ENCODE assay signal across 8 cellular contexts in the genomic region with DNA sequence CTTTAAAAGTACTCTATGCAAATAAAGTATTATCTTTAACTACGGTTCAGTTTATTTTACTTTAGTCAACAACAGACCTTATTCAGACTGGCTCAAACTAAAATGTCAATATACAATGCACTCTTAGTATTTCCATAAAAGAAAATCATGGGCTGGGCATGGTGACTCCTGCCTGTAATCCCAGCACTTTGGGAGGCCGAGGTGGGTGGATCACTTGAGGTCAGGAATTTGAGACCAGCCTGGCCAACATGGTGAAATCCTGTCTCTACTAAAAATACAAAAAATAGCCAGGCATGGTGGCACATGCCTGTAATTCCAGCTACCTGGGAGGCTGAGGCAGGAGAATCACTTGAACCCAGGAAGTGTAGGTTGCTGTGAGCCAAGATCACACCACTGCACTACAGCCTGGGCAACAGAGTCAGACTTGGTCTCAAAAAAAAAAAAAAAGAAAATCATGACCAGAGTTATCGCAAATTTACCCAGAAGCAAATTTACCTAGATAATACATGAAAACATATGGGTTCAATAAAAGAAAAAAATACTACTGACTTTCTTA. TPM values are rescaled to one million over a fixed set of nuclear protein-coding genes. Genes with fewer than 3 reads are reported as not detected.
DNase-seq lines count a peak whose midpoint lies in the region; ATAC-seq, FAIRE-seq and TF ChIP-seq lines count a peak whose summit lies in the region.
"Not testable (repeated sequence)": the region's sequence is repeated elsewhere in the genome, so short reads cannot be mapped to it uniquely, and the experiment has no call there.

No MANE protein-coding gene starts in this region.

- peak overlapping the region; percentile 88 for H3K9ac ChIP-seq in BLaER1
- not testable (repeated sequence) for H3K9ac ChIP-seq in KMS-11; PC-3 (ENCODE audit: low read length); astrocyte (ENCODE audit: low read length); neural cell (ENCODE audit: low read length)

- not testable (repeated sequence) for H3K9me3 ChIP-seq in BLaER1; PC-3 (ENCODE audit: low read length); astrocyte (ENCODE audit: insufficient read depth, low read depth, low read length); hepatocyte (ENCODE audit: low read depth); neural cell (ENCODE audit: low read length)

- H3F3A ChIP-seq in PC-3 (ENCODE audit: low read length, unreplicated experiment); neural cell (ENCODE audit: insufficient read depth, low read length, poor library complexity, severe bottlenecking): not testable (repeated sequence)

- H3K36me3 Mint-ChIP-seq in activated CD4-positive, alpha-beta T cell treated with anti-CD3 and anti-CD28 coated beads, Interleukin-2, amount 10 ng/mL, durations not matched to agents 7 days and 5 days (ENCODE audit: low read depth): peaks cover 23% of the 10 kb centered on the region
- H3K36me3 Mint-ChIP-seq in astrocyte (ENCODE audit: low read depth, unreplicated experiment) (peaks cover 12% of the 10 kb centered on the region), type B pancreatic cell (peaks cover 26% of the 10 kb centered on the region)

- H3K4me1 ChIP-seq in BLaER1: peaks cover 56% of the 10 kb centered on the region
- H3K4me1 ChIP-seq in KMS-11 (ENCODE audit: low read depth, poor library complexity, severe bottlenecking): peaks cover 16% of the 10 kb centered on the region
- peaks cover 21% of the 10 kb centered on the region for H3K4me1 ChIP-seq in PC-3 (ENCODE audit: insufficient read depth, low read length)
- H3K4me1 ChIP-seq in astrocyte (ENCODE audit: insufficient read depth, low read length): not testable (repeated sequence)
- H3K4me1 ChIP-seq in hepatocyte (ENCODE audit: insufficient read depth): peaks cover 10% of the 10 kb centered on the region

- peak overlapping the region; percentile 93 for H3K4me2 ChIP-seq in BLaER1
- H3K4me2 ChIP-seq in KMS-11: peak overlapping the region; percentile 92; the same call in 1 of the 2 replicates
- H3K4me2 ChIP-seq in PC-3 (ENCODE audit: low read length): peak overlapping the region; percentile 93
- H3K4me2 ChIP-seq in astrocyte (ENCODE audit: low read length); neural cell (ENCODE audit: low read length): not testable (repeated sequence)
- H3K4me2 ChIP-seq in hepatocyte: peak overlapping the region; percentile 81

- peak overlapping the region; percentile 27 for H3K4me3 Mint-ChIP-seq in activated CD4-positive, alpha-beta T cell treated with anti-CD3 and anti-CD28 coated beads, Interleukin-2, amount 10 ng/mL, durations not matched to agents 7 days and 5 days
- peak overlapping the region; percentile 65 for H3K4me3 Mint-ChIP-seq in astrocyte (ENCODE audit: unreplicated experiment)
- H3K4me3 Mint-ChIP-seq in type B pancreatic cell: peak overlapping the region; percentile 96

- not testable (repeated sequence) for ATAC-seq in PC-3

- not testable (repeated sequence) for TF ChIP-seq CTCF in KMS-11 (conservative IDR thresholded peaks at IDR 0.05; ENCODE audit: low read depth, low read length); PC-3 (conservative IDR thresholded peaks at IDR 0.05; ENCODE audit: low read depth, low read length); astrocyte (IDR thresholded peaks at IDR 0.05; ENCODE audit: insufficient read depth, low read depth, low read length); hepatocyte (IDR thresholded peaks at IDR 0.05; ENCODE audit: poor library complexity); neural cell (IDR thresholded peaks at IDR 0.05; ENCODE audit: poor library complexity, severe bottlenecking); type B pancreatic cell (conservative IDR thresholded peaks at IDR 0.05)

- not testable (repeated sequence) for H3K9me3 Mint-ChIP-seq in activated CD4-positive, alpha-beta T cell treated with anti-CD3 and anti-CD28 coated beads, Interleukin-2, amount 10 ng/mL, durations not matched to agents 7 days and 5 days; astrocyte (ENCODE audit: unreplicated experiment); type B pancreatic cell

- not testable (repeated sequence) for H4K20me1 ChIP-seq in BLaER1; KMS-11 (ENCODE audit: insufficient read depth); PC-3 (ENCODE audit: low read length); astrocyte (ENCODE audit: insufficient read depth, low read length); hepatocyte (ENCODE audit: insufficient read depth, poor library complexity, severe bottlenecking); neural cell (ENCODE audit: insufficient read depth)

- not testable (repeated sequence) for H3K9me2 ChIP-seq in PC-3 (replicated peaks; ENCODE audit: low read length); hepatocyte (replicated peaks; ENCODE audit: insufficient read depth); neural cell (ENCODE audit: insufficient read depth, low read length)

- peak overlapping the region; percentile 28; the same call in 1 of the 2 replicates for H3K27ac ChIP-seq in BLaER1
- H3K27ac ChIP-seq in KMS-11; PC-3 (ENCODE audit: low read length); astrocyte (ENCODE audit: low read depth, low read length); hepatocyte; neural cell (ENCODE audit: low read length): not testable (repeated sequence)

- H3K36me3 ChIP-seq in BLaER1 (peaks cover 50% of the 10 kb centered on the region), astrocyte (ENCODE audit: insufficient read depth, low read length) (peaks cover 29% of the 10 kb centered on the region)
- H3K36me3 ChIP-seq in KMS-11 (ENCODE audit: insufficient read depth); PC-3 (ENCODE audit: low read depth, low read length); hepatocyte (replicated peaks; ENCODE audit: insufficient read depth, low read depth); neural cell (ENCODE audit: insufficient read depth, low read length): not testable (repeated sequence)

- not testable (repeated sequence) for BruUV-seq in PC-3 (replicated peaks; lab: Mats Ljungman, UMichigan)

- FAIRE-seq in astrocyte (lab: Jason Lieb, UNC): not testable (repeated sequence)

- H3K4me3 ChIP-seq in BLaER1 (peak overlapping the region; percentile 85), PC-3 (ENCODE audit: low read length) (peak overlapping the region; percentile 90; the same call in 1 of the 2 replicates), neural cell (ENCODE audit: low read length) (peak overlapping the region; percentile 74)
- H3K4me3 ChIP-seq in KMS-11 (IDR thresholded peaks at IDR 0.05; ENCODE audit: insufficient read depth, low read depth, low read length); astrocyte (ENCODE audit: insufficient read depth, low read depth, low read length); hepatocyte: not testable (repeated sequence)

- TF ChIP-seq RAD21 in neural cell (conservative IDR thresholded peaks at IDR 0.05): not testable (repeated sequence)

- not testable (repeated sequence) for TF ChIP-seq EP300 in neural cell (conservative IDR thresholded peaks at IDR 0.05; ENCODE audit: poor library complexity, severe bottlenecking)

- POLR2A ChIA-PET in PC-3 (lab: Charles Lee; ENCODE audit: unreplicated experiment); activated CD4-positive, alpha-beta T cell treated with anti-CD3 and anti-CD28 coated beads, Interleukin-2, amount 10 ng/mL, durations not matched to agents 7 days and 5 days (lab: Charles Lee): not testable (repeated sequence)

- H3K27me3 Mint-ChIP-seq in activated CD4-positive, alpha-beta T cell treated with anti-CD3 and anti-CD28 coated beads, Interleukin-2, amount 10 ng/mL, durations not matched to agents 7 days and 5 days; astrocyte (ENCODE audit: low read depth, unreplicated experiment); type B pancreatic cell: not testable (repeated sequence)

- CTCF ChIA-PET in PC-3 (lab: Charles Lee); activated CD4-positive, alpha-beta T cell treated with anti-CD3 and anti-CD28 coated beads, Interleukin-2, amount 10 ng/mL, durations not matched to agents 7 days and 5 days (lab: Charles Lee): not testable (repeated sequence)

- DNase-seq in PC-3; activated CD4-positive, alpha-beta T cell treated with anti-CD3 and anti-CD28 coated beads, Interleukin-2, amount 10 ng/mL, durations not matched to agents 7 days and 5 days; astrocyte (ENCODE audit: low read depth); hepatocyte (ENCODE audit: low spot score); type B pancreatic cell (ENCODE audit: extremely low spot score, unreplicated experiment): not testable (repeated sequence)

- not testable (repeated sequence) for H3K27ac Mint-ChIP-seq in activated CD4-positive, alpha-beta T cell treated with anti-CD3 and anti-CD28 coated beads, Interleukin-2, amount 10 ng/mL, durations not matched to agents 7 days and 5 days; astrocyte (ENCODE audit: unreplicated experiment)
- H3K27ac Mint-ChIP-seq in type B pancreatic cell: peak overlapping the region; percentile 93

- peaks cover 29% of the 10 kb centered on the region for H3K4me1 Mint-ChIP-seq in activated CD4-positive, alpha-beta T cell treated with anti-CD3 and anti-CD28 coated beads, Interleukin-2, amount 10 ng/mL, durations not matched to agents 7 days and 5 days
- H3K4me1 Mint-ChIP-seq in astrocyte (ENCODE audit: low read depth, unreplicated experiment): not testable (repeated sequence)
- peaks cover 16% of the 10 kb centered on the region for H3K4me1 Mint-ChIP-seq in type B pancreatic cell (ENCODE audit: unreplicated experiment)

- intact Hi-C loops in PC-3 (cut with micrococcal nuclease): loop anchor here (5.0 kb wide), 1 partner anchor 286 kb away; no protein-coding TSS in a partner anchor

- H3K27me3 ChIP-seq in BLaER1; KMS-11 (ENCODE audit: insufficient read depth, low read depth); PC-3 (ENCODE audit: low read length); astrocyte (ENCODE audit: insufficient read depth, low read length); hepatocyte; neural cell (ENCODE audit: insufficient read depth, low read depth, low read length): not testable (repeated sequence)

- H2AFZ ChIP-seq in KMS-11 (ENCODE audit: low read depth); PC-3 (ENCODE audit: low read length); astrocyte (ENCODE audit: low read depth, low read length); hepatocyte; neural cell (ENCODE audit: low read depth, low read length): not testable (repeated sequence)

- H3K79me2 ChIP-seq in KMS-11 (ENCODE audit: insufficient read depth, low read depth): not testable (repeated sequence)
- H3K79me2 ChIP-seq in PC-3 (ENCODE audit: low read length): peaks cover 14% of the 10 kb centered on the region
- H3K79me2 ChIP-seq in astrocyte (ENCODE audit: insufficient read depth, low read length): peaks cover 18% of the 10 kb centered on the region
- H3K79me2 ChIP-seq in hepatocyte: peaks cover 19% of the 10 kb centered on the region
- peaks cover 14% of the 10 kb centered on the region for H3K79me2 ChIP-seq in neural cell (replicated peaks; ENCODE audit: insufficient read depth, low read length)

- WGBS in hepatocyte (ENCODE audit: low lambda C conversion rate, missing lambda C conversion rate): 67% methylated on average over 3 of the region's 3 CpGs

RNA-seq across cellular contexts. Expression of a gene that starts 2.2 kb away (rescaled TPM):
- 16.9 and 18.5 TPM in 2 replicates for total RNA-seq in PC-3 (2014; rRNA removed)
- total RNA-seq in activated CD4-positive, alpha-beta T cell treated with anti-CD3 and anti-CD28 coated beads, Interleukin-2, amount 10 ng/mL, durations not matched to agents 7 days and 5 days: 10 to 100 TPM; 18.1 to 20.0 TPM
- total RNA-seq in astrocyte: 27.2 and 27.9 TPM in 2 replicates
- total RNA-seq in hepatocyte: 15.5 and 27.8 TPM in 2 replicates
- 28.3 and 32.4 TPM in 2 replicates for polyA plus RNA-seq in hepatocyte
- 67.9 and 88.3 TPM in 2 replicates for polyA plus RNA-seq in neural cell
- polyA minus RNA-seq in neural cell: 58.9 and 70.2 TPM in 2 replicates
- 26.2 and 28.7 TPM in 2 replicates for total RNA-seq in type B pancreatic cell (ENCODE audit: low replicate concordance)

Comparison
In these comparisons a context has a peak if more than half of its experiments do, and no peak if none do; other contexts are left out.
1. H3K4me3 Mint-ChIP-seq: peak in every context shown above with its lines; median percentile 96 in type B pancreatic cell; 65 in astrocyte; 27 in activated CD4-positive, alpha-beta T cell treated with anti-CD3 and anti-CD28 coated beads, Interleukin-2, amount 10 ng/mL, durations not matched to agents 7 days and 5 days.